ENCODE assay signal across 15 cellular contexts in the genomic region with DNA sequence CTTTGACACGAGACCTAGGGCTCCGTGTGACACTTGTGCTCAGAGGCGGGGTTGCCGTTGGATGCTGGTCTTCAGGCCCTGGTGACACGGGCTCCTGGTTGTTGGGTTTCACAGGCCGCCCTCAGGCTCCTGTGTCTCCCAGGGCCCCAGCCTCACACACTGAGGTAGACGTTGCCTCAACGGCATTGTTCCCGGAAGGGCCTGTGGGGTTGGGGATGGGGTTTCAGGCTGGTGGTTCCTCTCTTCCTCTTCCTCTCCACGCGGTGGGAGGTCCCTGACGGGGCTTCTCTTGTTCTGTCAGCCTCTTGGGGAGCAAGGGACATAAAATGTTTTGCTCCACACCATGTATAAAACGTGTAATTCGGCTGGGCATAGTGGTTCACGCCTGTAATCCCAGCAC.
DNase-seq lines count a peak whose midpoint lies in the region; ATAC-seq and TF ChIP-seq lines count a peak whose summit lies in the region.
"Had no signal": no experiment of that assay in that cellular context is flagged by ENCODE, and none has a peak within 500 bp of the region (broad histone marks: within the 10 kb centered on the region; RNA-seq: fewer than 3 reads in every experiment).

No MANE protein-coding gene starts in this region.

- no peak for ATAC-seq in HG03196 (IDR thresholded peaks at IDR 0.05; ENCODE audit: unreplicated experiment)
- ATAC-seq: GM23338 had no signal

- H3K9me3 Mint-ChIP-seq in activated naive CD8-positive, alpha-beta T cell treated with anti-CD3 and anti-CD28 coated beads for 36 hours: no peaks in the 10 kb centered on the region
- H3K9me3 Mint-ChIP-seq: GM23338 had no signal

- H3K9me3 ChIP-seq in thyroid gland: no peaks in the 10 kb centered on the region
- H3K9me3 ChIP-seq: Peyer's patch had no signal

- TF ChIP-seq CTCF in thyroid gland (IDR thresholded peaks at IDR 0.05): no peak

- WGBS in thyroid gland, 2 donors: 90 to 99% methylated on average over 12 of the region's 15 CpGs

- H3K4me3 ChIP-seq in H7 (ENCODE audit: insufficient read depth, low read depth, low read length) (no peak overlapping the region), thyroid gland (replicated peaks in 1 of 3) (no peak overlapping the region)
- H3K4me3 ChIP-seq: GM23338, Peyer's patch had no signal

- H3K27ac Mint-ChIP-seq in activated naive CD8-positive, alpha-beta T cell treated with anti-CD3 and anti-CD28 coated beads for 36 hours: peak overlapping the region; percentile 72
- H3K27ac Mint-ChIP-seq: GM23338 had no signal

- peak; percentile 20 for DNase-seq in H7
- DNase-seq in activated naive CD8-positive, alpha-beta T cell treated with anti-CD3 and anti-CD28 coated beads for 36 hours: no peak
- DNase-seq in mesenteric fat pad (ENCODE audit: low spot score): peak; percentile 82
- no peak for DNase-seq in thyroid gland
- DNase-seq in NCI-H2081 (lab: John Stamatoyannopoulos, UW): no peak
- DNase-seq in NCI-H187 (lab: John Stamatoyannopoulos, UW): no peak
- DNase-seq: NCI-H146, NCI-H2107, NCI-H446 treated with DMSO at 0.1 percent for 48 hours, NCI-H82, Peyer's patch, Right ventricle myocardium superior had no signal

- H3K4me3 Mint-ChIP-seq in activated naive CD8-positive, alpha-beta T cell treated with anti-CD3 and anti-CD28 coated beads for 36 hours: no peak overlapping the region
- H3K4me3 Mint-ChIP-seq: GM23338 had no signal

- H3K27me3 ChIP-seq in H7 (ENCODE audit: control insufficient read depth, insufficient read depth, low read length) (no peaks in the 10 kb centered on the region), thyroid gland (no peaks in the 10 kb centered on the region)
- H3K27me3 ChIP-seq: Peyer's patch had no signal

- no peak for TF ChIP-seq POLR2A in thyroid gland (IDR thresholded peaks at IDR 0.05)

- H3K4me1 ChIP-seq in thyroid gland: peaks cover 3% of the 10 kb centered on the region in 2 donors

- H3K36me3 ChIP-seq in H7 (replicated peaks; ENCODE audit: control insufficient read depth, insufficient read depth, low read length) (peaks cover 31% of the 10 kb centered on the region), thyroid gland (peaks cover 36 to 58% of the 10 kb centered on the region in 2 donors)

- peak overlapping the region in 2 of 3 donors; percentile 57 to 62 for H3K27ac ChIP-seq in thyroid gland
- H3K27ac ChIP-seq: HL-60, Peyer's patch had no signal

- peaks cover 23% of the 10 kb centered on the region for H3K4me1 Mint-ChIP-seq in activated naive CD8-positive, alpha-beta T cell treated with anti-CD3 and anti-CD28 coated beads for 36 hours
- H3K4me1 Mint-ChIP-seq: GM23338 had no signal

- intact Hi-C loops in thyroid gland (cut with DNase I): no loop called here

- no peaks in the 10 kb centered on the region for H3K27me3 Mint-ChIP-seq in activated naive CD8-positive, alpha-beta T cell treated with anti-CD3 and anti-CD28 coated beads for 36 hours

- peaks cover 23% of the 10 kb centered on the region for H3K36me3 Mint-ChIP-seq in activated naive CD8-positive, alpha-beta T cell treated with anti-CD3 and anti-CD28 coated beads for 36 hours

Comparison
In these comparisons a context has a peak if more than half of its experiments do, and no peak if none do; other contexts are left out.
1. DNase-seq: peak in H7 (single experiment) and mesenteric fat pad (single experiment); none in activated naive CD8-positive, alpha-beta T cell treated with anti-CD3 and anti-CD28 coated beads for 36 hours (single experiment), thyroid gland (0 of 2), NCI-H2081 (0 of 2) and NCI-H187 (0 of 2).